ENCODE assay signal across 14 cellular contexts in the genomic region with DNA sequence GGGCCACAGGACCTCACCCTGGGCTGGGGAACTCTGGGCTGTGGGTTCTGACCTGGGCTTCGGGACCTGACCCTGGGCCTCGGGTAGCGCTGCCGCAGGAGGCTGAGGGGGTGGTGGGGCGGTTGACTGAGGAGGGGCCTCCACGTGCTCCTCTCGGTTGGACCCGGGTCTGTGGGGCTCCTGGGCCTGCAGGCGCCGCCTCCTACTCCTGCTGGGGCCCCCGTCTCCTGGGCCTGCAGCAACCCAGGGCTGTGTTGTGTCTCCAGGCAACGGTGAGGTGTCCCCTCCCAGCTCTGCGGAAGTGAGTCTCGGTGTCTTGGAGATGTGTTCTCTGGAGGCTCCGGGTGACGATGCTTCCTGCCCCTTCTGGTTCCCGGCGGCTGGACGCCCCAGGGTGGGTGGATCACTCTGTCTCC. TPM values are rescaled to one million over a fixed set of nuclear protein-coding genes. Genes with fewer than 3 reads are reported as not detected.
DNase-seq lines count a peak whose midpoint lies in the region; ATAC-seq and TF ChIP-seq lines count a peak whose summit lies in the region.
"Had no signal": no experiment of that assay in that cellular context is flagged by ENCODE, and none has a peak within 500 bp of the region (broad histone marks: within the 10 kb centered on the region; RNA-seq: fewer than 3 reads in every experiment).

No MANE protein-coding gene starts in this region.

- peaks cover 6 to 27% (median 17%) of the 10 kb centered on the region in 11 experiments; a peak in 18 of 22 replicates for H3K27me3 ChIP-seq in BLaER1 treated with 17β-estradiol and CSF1 and Interleukin-3, amounts not matched to agents 10 nM and 100 nM
- H3K27me3 ChIP-seq in H7 (ENCODE audit: control insufficient read depth, insufficient read depth, low read length) = no peaks in the 10 kb centered on the region
- no peaks in the 10 kb centered on the region for H3K27me3 ChIP-seq in dorsolateral prefrontal cortex
- H3K27me3 ChIP-seq in neuronal stem cell (ENCODE audit: control insufficient read depth in 3 of 3, insufficient read depth in 3 of 3, low read depth in 1 of 3, low read length in 3 of 3) = no peaks in the 10 kb centered on the region
- H3K27me3 ChIP-seq in vagina = no peaks in the 10 kb centered on the region

- H2BK12ac ChIP-seq in neuronal stem cell (ENCODE audit: low read length) = no peak overlapping the region

- no peak overlapping the region for H2BK15ac ChIP-seq in neuronal stem cell (ENCODE audit: low read length)

- H3K79me1 ChIP-seq in neuronal stem cell (ENCODE audit: low read depth, low read length) = peaks cover 2% of the 10 kb centered on the region

- no peak overlapping the region for H4K8ac ChIP-seq in neuronal stem cell (ENCODE audit: low read depth, low read length)

- no peak overlapping the region for H2BK5ac ChIP-seq in neuronal stem cell (ENCODE audit: low read length)

- no peak overlapping the region for H3K14ac ChIP-seq in neuronal stem cell (ENCODE audit: low read length)

- TF ChIP-seq POLR2A in vagina (IDR thresholded peaks at IDR 0.05) = no peak

- H3K23ac ChIP-seq in neuronal stem cell (ENCODE audit: low read depth, low read length, poor library complexity) = no peak overlapping the region

- no peak overlapping the region for H3K4ac ChIP-seq in neuronal stem cell (ENCODE audit: low read length)

- H2AK5ac ChIP-seq in neuronal stem cell (ENCODE audit: low read depth, low read length) = peak overlapping the region; percentile 34

- intact Hi-C loops in dorsolateral prefrontal cortex (cut with DNase I) = no loop called here
- intact Hi-C loops in vagina (cut with DNase I) = no loop called here

- no peak overlapping the region for H4K91ac ChIP-seq in neuronal stem cell (ENCODE audit: low read depth, low read length, poor library complexity)

- peak overlapping the region in 6 of 11 experiments; percentile 5 to 48 (median 45); a peak in 8 of 22 replicates for H3K9ac ChIP-seq in BLaER1 treated with 17β-estradiol and CSF1 and Interleukin-3, amounts not matched to agents 10 nM and 100 nM
- no peak overlapping the region for H3K9ac ChIP-seq in neuronal stem cell (ENCODE audit: low read depth, low read length, poor library complexity)

- H3K18ac ChIP-seq in neuronal stem cell (ENCODE audit: low read length) = peak overlapping the region; percentile 46

- H3K4me1 ChIP-seq in BLaER1 treated with 17β-estradiol and CSF1 and Interleukin-3, amounts not matched to agents 10 nM and 100 nM = peaks cover 26 to 65% (median 56%) of the 10 kb centered on the region in 10 experiments
- H3K4me1 ChIP-seq in neuronal stem cell (ENCODE audit: control insufficient read depth in 2 of 2, insufficient read depth in 1 of 2, low read depth in 1 of 2, low read length in 2 of 2) (peaks cover 0 to 11% of the 10 kb centered on the region in 2 donors), vagina (no peaks in the 10 kb centered on the region)
- H3K4me1 ChIP-seq: tibial artery had no signal

- peak overlapping the region in 10 of 11 experiments; percentile 19 to 63 (median 50); a peak in 15 of 22 replicates for H3K27ac ChIP-seq in BLaER1 treated with 17β-estradiol and CSF1 and Interleukin-3, amounts not matched to agents 10 nM and 100 nM
- H3K27ac ChIP-seq in dorsolateral prefrontal cortex (peak overlapping the region in 2 of 59 donors; percentile 11 to 38), neuronal stem cell (replicated peaks; ENCODE audit: low read length) (no peak overlapping the region), vagina (no peak overlapping the region)
- H3K27ac ChIP-seq: SK-N-MC, tibial artery had no signal

- H2AFZ ChIP-seq in neuronal stem cell (ENCODE audit: low read length) = peak overlapping the region; percentile 77

- no peaks in the 10 kb centered on the region for H4K20me1 ChIP-seq in BLaER1 treated with 17β-estradiol and CSF1 and Interleukin-3, amounts not matched to agents 10 nM and 100 nM

- H2BK120ac ChIP-seq in neuronal stem cell (ENCODE audit: low read depth, low read length) = no peak overlapping the region

- TF ChIP-seq CTCF in dorsolateral prefrontal cortex (IDR thresholded peaks at IDR 0.05 in 54 of 56, conservative IDR thresholded peaks at IDR 0.05 in 2 of 56; ENCODE audit: low read depth in 1 of 56, partially characterized antibody in 56 of 56) (no peak), vagina (IDR thresholded peaks at IDR 0.05) (no peak)

- DNase-seq in H7 (peak; percentile 69), dorsolateral prefrontal cortex (peak in 6 of 10 donors; percentile 53 to 75 (median 64)), neuronal stem cell (ENCODE audit: low spot score) (no peak), CD1c-positive myeloid dendritic cell (ENCODE audit: extremely low spot score) (no peak), vagina (ENCODE audit: extremely low spot score in 2 of 2) (no peak)
- DNase-seq: activated CD8-positive, alpha-beta memory T cell treated with anti-CD3 and anti-CD28 coated beads for 24 hours; stimulated activated CD4-positive, alpha-beta T cell treated with anti-CD3 and anti-CD28 coated beads, Interleukin-4, amount 100 ng/mL, for 1 hour; tibial artery had no signal

- peak overlapping the region; percentile 60 to 90 (median 75) for H3K4me2 ChIP-seq in BLaER1 treated with 17β-estradiol and CSF1 and Interleukin-3, amounts not matched to agents 10 nM and 100 nM
- no peak overlapping the region for H3K4me2 ChIP-seq in neuronal stem cell (ENCODE audit: insufficient read depth, low read length, poor library complexity, severe bottlenecking)

- peaks cover 8 to 23% (median 14%) of the 10 kb centered on the region in 11 experiments for H3K9me3 ChIP-seq in BLaER1 treated with 17β-estradiol and CSF1 and Interleukin-3, amounts not matched to agents 10 nM and 100 nM (replicated peaks in 1 of 11)
- H3K9me3 ChIP-seq in neuronal stem cell (replicated peaks in 1 of 2; ENCODE audit: control insufficient read depth in 2 of 2, insufficient read depth in 1 of 2, low read depth in 1 of 2, low read length in 2 of 2) (peaks cover 5 to 11% of the 10 kb centered on the region in 2 donors), vagina (peaks cover under 1% of the 10 kb centered on the region)

- no peak for ATAC-seq in GM21526 (IDR thresholded peaks at IDR 0.05; ENCODE audit: low FRiP score, unreplicated experiment)

- no peaks in the 10 kb centered on the region for H3K36me3 ChIP-seq in BLaER1 treated with 17β-estradiol and CSF1 and Interleukin-3, amounts not matched to agents 10 nM and 100 nM
- no peaks in the 10 kb centered on the region for H3K36me3 ChIP-seq in H7 (replicated peaks; ENCODE audit: control insufficient read depth, insufficient read depth, low read length)
- H3K36me3 ChIP-seq in neuronal stem cell (replicated peaks in 1 of 2; ENCODE audit: control insufficient read depth in 2 of 2, insufficient read depth in 2 of 2, low read length in 2 of 2) = no peaks in the 10 kb centered on the region
- no peaks in the 10 kb centered on the region for H3K36me3 ChIP-seq in vagina
- H3K36me3 ChIP-seq: tibial artery had no signal

- no CpG with 5 or more reads among the region's 19 CpGs for WGBS in neuronal stem cell (ENCODE audit: extremely low coverage in 2 of 2, insufficient read length in 2 of 2, insufficient replicate concordance in 1 of 2), 2 donors

- H3K4me3 ChIP-seq in BLaER1 treated with 17β-estradiol and CSF1 and Interleukin-3, amounts not matched to agents 10 nM and 100 nM = peak overlapping the region in 1 of 10 experiments; percentile 38; a peak in 1 of 20 replicates
- no peak overlapping the region for H3K4me3 ChIP-seq in H7 (ENCODE audit: insufficient read depth, low read depth, low read length)
- peak overlapping the region in 3 of 59 donors; percentile 3 to 21 (median 5) for H3K4me3 ChIP-seq in dorsolateral prefrontal cortex
- H3K4me3 ChIP-seq in neuronal stem cell (ENCODE audit: low read length in 2 of 2) = no peak overlapping the region
- H3K4me3 ChIP-seq in vagina = no peak overlapping the region
- H3K4me3 ChIP-seq: SK-N-MC, tibial artery had no signal

RNA-seq across cellular contexts. Expression of a gene that starts 41.5 kb away (rescaled TPM):
- total RNA-seq in H7 (2014; rRNA removed; shearing (Covaris generic)) = not detected in 2 replicates
- total RNA-seq in dorsolateral prefrontal cortex (10 to 100 TPM in 8 of 120 experiments, 1 to 10 TPM in 112; 1.1 to 13.0 (median 5.8) TPM), vagina (not detected)
- 0.52 TPM for polyA plus RNA-seq in neuronal stem cell (2013, experiment 1 of 2)
- polyA plus RNA-seq in neuronal stem cell (2013, experiment 2 of 2) = 0.51 TPM
- total RNA-seq: bronchial epithelial cell, renal cortical epithelial cell had no signal
- polyA plus RNA-seq: keratinocyte had no signal

RNA-seq across cellular contexts. Expression of a gene that starts 53.6 kb away (rescaled TPM):
- total RNA-seq in H7 (2014; rRNA removed; shearing (Covaris generic)) = 65.9 and 80.8 TPM in 2 replicates
- 10 to 100 TPM in 118 of 120 experiments, 1 to 10 TPM in 2; 9.5 to 68.5 (median 17.6) TPM for total RNA-seq in dorsolateral prefrontal cortex
- 77.3 TPM for polyA plus RNA-seq in neuronal stem cell (2013, experiment 1 of 2)
- polyA plus RNA-seq in neuronal stem cell (2013, experiment 2 of 2) = 69.6 TPM
- 4.9 TPM for total RNA-seq in vagina

RNA-seq across cellular contexts. Expression of a gene that starts 53.9 kb away (rescaled TPM):
- 58.7 and 63.4 TPM in 2 replicates for total RNA-seq in H7 (2014; rRNA removed; shearing (Covaris generic))
- total RNA-seq in dorsolateral prefrontal cortex (10 to 100 TPM in 119 of 120 experiments, 1 to 10 TPM in 1; 9.7 to 31.5 (median 23.0) TPM), vagina (17.2 TPM)
- polyA plus RNA-seq in neuronal stem cell (2013, experiment 1 of 2) = 14.5 TPM
- polyA plus RNA-seq in neuronal stem cell (2013, experiment 2 of 2) = 15.3 TPM

Comparison
In these comparisons a context has a peak if more than half of its experiments do, and no peak if none do; other contexts are left out.
1. H3K27ac ChIP-seq: peak in BLaER1 treated with 17β-estradiol and CSF1 and Interleukin-3, amounts not matched to agents 10 nM and 100 nM (10 of 11); none in neuronal stem cell (single experiment) and vagina (single experiment).
2. DNase-seq: peak in H7 (single experiment) and dorsolateral prefrontal cortex (6 of 10); none in neuronal stem cell (single experiment), CD1c-positive myeloid dendritic cell (single experiment) and vagina (0 of 2).